Comparison of ENCODE assay signal across 17 cellular contexts in genomic region chr21:25760061-25760460, GRCh38. TPM values are rescaled to one million over a fixed set of nuclear protein-coding genes. Genes with fewer than 3 reads are reported as not detected.
DNase-seq lines count a peak whose midpoint lies in the region; ATAC-seq and TF ChIP-seq lines count a peak whose summit lies in the region.
"Had no signal": no experiment of that assay in that cellular context is flagged by ENCODE, and none has a peak within 500 bp of the region (broad histone marks: within the 10 kb centered on the region; RNA-seq: fewer than 3 reads in every experiment).

No MANE protein-coding gene starts in this region.

- no peak for DNase-seq in T-helper 2 cell treated with Interferon-gamma antibody and Interleukin-4, amounts not matched to agents 5 μg/mL and 100 μg/mL, for 36 hours (ENCODE audit: low spot score)
- DNase-seq in T-helper 2 cell (no peak), MCF 10A (ENCODE audit: unreplicated experiment) (no peak), breast epithelium (ENCODE audit: low spot score in 2 of 2) (no peak)
- no peak for DNase-seq in activated T-cell treated with anti-CD3 and anti-CD28 coated beads, Interleukin-2, amount 50 U/mL, for 72 hours
- no peak for DNase-seq in activated T-cell treated with anti-CD3 and anti-CD28 coated beads, Interleukin-2, amount 50 U/mL, for 48 hours
- no peak for DNase-seq in stimulated activated effector memory CD8-positive, alpha-beta T cell treated with anti-CD3 and anti-CD28 coated beads, Interleukin-12 subunit alpha, Interleukin-12 subunit beta, amount 100 ng/mL, for 72 hours (ENCODE audit: low spot score in 2 of 2)
- DNase-seq: CD8-positive, alpha-beta T cell; COR-L47; DMS153; DMS79 treated with DMSO at 0.1 percent for 48 hours; EL; H7 had no signal

- no peaks in the 10 kb centered on the region for H3K9me3 Mint-ChIP-seq in T-helper 2 cell treated with Interferon-gamma antibody and Interleukin-4, amounts not matched to agents 5 μg/mL and 100 μg/mL, for 36 hours
- H3K9me3 Mint-ChIP-seq in activated T-cell treated with anti-CD3 and anti-CD28 coated beads, Interleukin-2, amount 50 U/mL, for 72 hours, result no peaks in the 10 kb centered on the region
- H3K9me3 Mint-ChIP-seq in MCF 10A (ENCODE audit: unreplicated experiment), result no peaks in the 10 kb centered on the region
- H3K9me3 Mint-ChIP-seq in stimulated activated effector memory CD8-positive, alpha-beta T cell treated with anti-CD3 and anti-CD28 coated beads, Interleukin-12 subunit alpha, Interleukin-12 subunit beta, amount 100 ng/mL, for 72 hours, result no peaks in the 10 kb centered on the region
- H3K9me3 Mint-ChIP-seq: CD14-positive monocyte; CD8-positive, alpha-beta T cell; GM23338 had no signal

- no peaks in the 10 kb centered on the region for H3K27me3 ChIP-seq in breast epithelium

- TF ChIP-seq POLR2A in breast epithelium (IDR thresholded peaks at IDR 0.05), result no peak

- POLR2A ChIA-PET in MCF 10A (lab: Yijun Ruan, JAX), result interaction anchor here (1.3 kb wide), 1 partner anchor 24 kb away, joined by 3 read pairs; no protein-coding TSS in a partner anchor

- H3K9me3 ChIP-seq in breast epithelium, result no peaks in the 10 kb centered on the region

- no peak overlapping the region for H3K4me3 ChIP-seq in breast epithelium
- H3K4me3 ChIP-seq: GM23338 had no signal

- peaks cover 17% of the 10 kb centered on the region for H3K4me1 Mint-ChIP-seq in T-helper 2 cell treated with Interferon-gamma antibody and Interleukin-4, amounts not matched to agents 5 μg/mL and 100 μg/mL, for 36 hours (ENCODE audit: low read depth)
- peaks cover 19% of the 10 kb centered on the region for H3K4me1 Mint-ChIP-seq in activated T-cell treated with anti-CD3 and anti-CD28 coated beads, Interleukin-2, amount 50 U/mL, for 72 hours (ENCODE audit: low read depth)
- peaks cover 12% of the 10 kb centered on the region for H3K4me1 Mint-ChIP-seq in MCF 10A (ENCODE audit: insufficient read depth, unreplicated experiment)
- H3K4me1 Mint-ChIP-seq in stimulated activated effector memory CD8-positive, alpha-beta T cell treated with anti-CD3 and anti-CD28 coated beads, Interleukin-12 subunit alpha, Interleukin-12 subunit beta, amount 100 ng/mL, for 72 hours, result peaks cover 33% of the 10 kb centered on the region
- H3K4me1 Mint-ChIP-seq: GM23338 had no signal

- peaks cover 55% of the 10 kb centered on the region for H3K36me3 Mint-ChIP-seq in T-helper 2 cell treated with Interferon-gamma antibody and Interleukin-4, amounts not matched to agents 5 μg/mL and 100 μg/mL, for 36 hours (ENCODE audit: low read depth)
- H3K36me3 Mint-ChIP-seq in activated T-cell treated with anti-CD3 and anti-CD28 coated beads, Interleukin-2, amount 50 U/mL, for 72 hours (ENCODE audit: insufficient read depth in 2 of 2), result peaks cover 2 to 25% of the 10 kb centered on the region in 2 donors
- H3K36me3 Mint-ChIP-seq in MCF 10A (ENCODE audit: insufficient read depth, unreplicated experiment), result peaks cover 61% of the 10 kb centered on the region
- H3K36me3 Mint-ChIP-seq in stimulated activated effector memory CD8-positive, alpha-beta T cell treated with anti-CD3 and anti-CD28 coated beads, Interleukin-12 subunit alpha, Interleukin-12 subunit beta, amount 100 ng/mL, for 72 hours, result peaks cover 100% of the 10 kb centered on the region

- BruUV-seq in MCF 10A (replicated peaks; lab: Mats Ljungman, UMichigan), result no TSS peak

- H3K27ac ChIP-seq in breast epithelium, result no peak overlapping the region
- H3K27ac ChIP-seq: 22Rv1 had no signal

- no peak overlapping the region for H3K4me3 Mint-ChIP-seq in T-helper 2 cell treated with Interferon-gamma antibody and Interleukin-4, amounts not matched to agents 5 μg/mL and 100 μg/mL, for 36 hours
- H3K4me3 Mint-ChIP-seq in activated T-cell treated with anti-CD3 and anti-CD28 coated beads, Interleukin-2, amount 50 U/mL, for 72 hours, result peak overlapping the region; percentile 17 to 47
- H3K4me3 Mint-ChIP-seq in MCF 10A (ENCODE audit: unreplicated experiment), result no peak overlapping the region
- no peak overlapping the region for H3K4me3 Mint-ChIP-seq in stimulated activated effector memory CD8-positive, alpha-beta T cell treated with anti-CD3 and anti-CD28 coated beads, Interleukin-12 subunit alpha, Interleukin-12 subunit beta, amount 100 ng/mL, for 72 hours
- H3K4me3 Mint-ChIP-seq: CD14-positive monocyte; CD8-positive, alpha-beta T cell; GM23338 had no signal

- ATAC-seq in activated T-cell treated with anti-CD3 and anti-CD28 coated beads, Interleukin-2, amount 50 U/mL, for 72 hours (replicated peaks in 1 of 2), result peak in 1 of 2 donors; percentile 56
- ATAC-seq in stimulated activated effector memory CD8-positive, alpha-beta T cell treated with anti-CD3 and anti-CD28 coated beads, Interleukin-12 subunit alpha, Interleukin-12 subunit beta, amount 100 ng/mL, for 72 hours, result peak; percentile 46
- no peak for ATAC-seq in GM18870 (IDR thresholded peaks at IDR 0.05; ENCODE audit: unreplicated experiment)
- ATAC-seq: CD8-positive, alpha-beta T cell; GM23338 had no signal

- no peaks in the 10 kb centered on the region for H3K4me1 ChIP-seq in breast epithelium

- CTCF ChIA-PET in MCF 10A (lab: Yijun Ruan, JAX), result interaction anchor here (1.0 kb wide), 1 partner anchor 102 kb away, joined by 3 read pairs; no protein-coding TSS in a partner anchor

- intact Hi-C loops in MCF 10A (cut with micrococcal nuclease) (no loop called here), breast epithelium (cut with DNase I; ENCODE audit: low total_unique reads) (no loop called here)

- H3K27ac Mint-ChIP-seq in T-helper 2 cell treated with Interferon-gamma antibody and Interleukin-4, amounts not matched to agents 5 μg/mL and 100 μg/mL, for 36 hours, result peak overlapping the region; percentile 12
- H3K27ac Mint-ChIP-seq in activated T-cell treated with anti-CD3 and anti-CD28 coated beads, Interleukin-2, amount 50 U/mL, for 72 hours, result peak overlapping the region; percentile 76
- H3K27ac Mint-ChIP-seq in MCF 10A (ENCODE audit: low read depth, unreplicated experiment), result peak overlapping the region; percentile 53
- H3K27ac Mint-ChIP-seq in stimulated activated effector memory CD8-positive, alpha-beta T cell treated with anti-CD3 and anti-CD28 coated beads, Interleukin-12 subunit alpha, Interleukin-12 subunit beta, amount 100 ng/mL, for 72 hours, result peak overlapping the region; percentile 40
- H3K27ac Mint-ChIP-seq: CD8-positive, alpha-beta T cell; GM23338 had no signal

- H3K27me3 Mint-ChIP-seq in T-helper 2 cell treated with Interferon-gamma antibody and Interleukin-4, amounts not matched to agents 5 μg/mL and 100 μg/mL, for 36 hours (ENCODE audit: low read depth), result no peaks in the 10 kb centered on the region
- no peaks in the 10 kb centered on the region for H3K27me3 Mint-ChIP-seq in activated T-cell treated with anti-CD3 and anti-CD28 coated beads, Interleukin-2, amount 50 U/mL, for 72 hours (ENCODE audit: low read depth)
- no peaks in the 10 kb centered on the region for H3K27me3 Mint-ChIP-seq in MCF 10A (ENCODE audit: insufficient read depth, unreplicated experiment)

- no peaks in the 10 kb centered on the region for H3K36me3 ChIP-seq in breast epithelium

- TF ChIP-seq CTCF in MCF 10A (IDR thresholded peaks at IDR 0.05; ENCODE audit: unreplicated experiment) (no peak), breast epithelium (IDR thresholded peaks at IDR 0.05) (no peak)

RNA-seq across cellular contexts. Expression of gene GABPA, which starts 25.3 kb away (rescaled TPM):
- 10 to 100 TPM; 27.3 to 29.7 TPM for total RNA-seq in activated T-cell treated with anti-CD3 and anti-CD28 coated beads, Interleukin-2, amount 50 U/mL, for 72 hours
- 16.2 and 16.3 TPM in 2 replicates for total RNA-seq in MCF 10A (2022)
- 10 to 100 TPM; 25.8 to 35.3 (median 28.8) TPM for total RNA-seq in breast epithelium

RNA-seq across cellular contexts. Expression of gene ATP5PF, which starts 25.4 kb away (rescaled TPM):
- total RNA-seq in activated T-cell treated with anti-CD3 and anti-CD28 coated beads, Interleukin-2, amount 50 U/mL, for 72 hours, result 10 to 100 TPM; 90.0 to 92.1 TPM
- total RNA-seq in MCF 10A (2022) (136 and 143 TPM in 2 replicates), breast epithelium (100 to 1,000 TPM in 1 of 3 donors, 10 to 100 TPM in 2; 72.1 to 106 (median 77.3) TPM)

Comparison
In these comparisons a context has a peak if more than half of its experiments do, and no peak if none do; other contexts are left out.
1. H3K27ac Mint-ChIP-seq: peak in every context shown above with its lines; median percentile 76 in activated T-cell treated with anti-CD3 and anti-CD28 coated beads, Interleukin-2, amount 50 U/mL, for 72 hours; 53 in MCF 10A; 40 in stimulated activated effector memory CD8-positive, alpha-beta T cell treated with anti-CD3 and anti-CD28 coated beads, Interleukin-12 subunit alpha, Interleukin-12 subunit beta, amount 100 ng/mL, for 72 hours; 12 in T-helper 2 cell treated with Interferon-gamma antibody and Interleukin-4, amounts not matched to agents 5 μg/mL and 100 μg/mL, for 36 hours.
2. H3K4me3 Mint-ChIP-seq: peak in activated T-cell treated with anti-CD3 and anti-CD28 coated beads, Interleukin-2, amount 50 U/mL, for 72 hours (2 of 2); none in T-helper 2 cell treated with Interferon-gamma antibody and Interleukin-4, amounts not matched to agents 5 μg/mL and 100 μg/mL, for 36 hours (single experiment), MCF 10A (single experiment) and stimulated activated effector memory CD8-positive, alpha-beta T cell treated with anti-CD3 and anti-CD28 coated beads, Interleukin-12 subunit alpha, Interleukin-12 subunit beta, amount 100 ng/mL, for 72 hours (single experiment).